ENCODE assay signal across 18 cellular contexts in genomic region chr1:163874070-163874469, GRCh38.
A peak's percentile ranks its signal among the peaks of the same experiment; 100 is the strongest.
DNase-seq lines count a peak whose midpoint lies in the region; ATAC-seq and TF ChIP-seq lines count a peak whose summit lies in the region.
"Had no signal": no experiment of that assay in that cellular context is flagged by ENCODE, and none has a peak within 500 bp of the region (broad histone marks: within the 10 kb centered on the region; RNA-seq: fewer than 3 reads in every experiment).

No MANE protein-coding gene starts in this region.

- H4K20me1 ChIP-seq in GM23338 (replicated peaks; ENCODE audit: insufficient read depth): no peaks in the 10 kb centered on the region

- peak; percentile 48; the same call in 2 of the 3 replicates for ATAC-seq in GM23338
- ATAC-seq in omental fat pad (ENCODE audit: low FRiP score): no peak
- no peak for ATAC-seq in upper lobe of left lung (ENCODE audit: low FRiP score in 2 of 2)
- ATAC-seq: activated CD4-positive, CD25-positive, alpha-beta regulatory T cell treated with anti-CD3 and anti-CD28 coated beads, Interleukin-2, amount 50 U/mL, for 24 hours; body of pancreas; esophagus mucosa; stimulated activated effector memory CD8-positive, alpha-beta T cell treated with anti-CD3 and anti-CD28 coated beads, Interleukin-12 subunit alpha, Interleukin-12 subunit beta, amount 100 ng/mL, for 72 hours had no signal

- H3K36me3 Mint-ChIP-seq in GM23338 (ENCODE audit: low read depth): no peaks in the 10 kb centered on the region
- H3K36me3 Mint-ChIP-seq: stimulated activated effector memory CD8-positive, alpha-beta T cell treated with anti-CD3 and anti-CD28 coated beads, Interleukin-12 subunit alpha, Interleukin-12 subunit beta, amount 100 ng/mL, for 72 hours had no signal

- H3K4me1 ChIP-seq in GM23338 (ENCODE audit: insufficient read depth): peaks cover 23% of the 10 kb centered on the region
- H3K4me1 ChIP-seq in upper lobe of left lung: peaks cover 0 to 7% (median 0%) of the 10 kb centered on the region in 4 donors
- H3K4me1 ChIP-seq: body of pancreas had no signal

- no peak for TF ChIP-seq POLR2A in upper lobe of left lung (IDR thresholded peaks at IDR 0.05)

- TF ChIP-seq CTCF in AG09309 (IDR thresholded peaks at IDR 0.05; ENCODE audit: control insufficient read depth, insufficient read depth, low read depth, low read length, missing control alignments) (peak; percentile 56), GM23338 (conservative IDR thresholded peaks at IDR 0.05; ENCODE audit: low read depth in 2 of 2) (peak; percentile 63 to 80), fibroblast of villous mesenchyme (IDR thresholded peaks at IDR 0.05; ENCODE audit: insufficient read depth, low read depth, low read length) (peak; percentile 40), omental fat pad (IDR thresholded peaks at IDR 0.05) (no peak), upper lobe of left lung (IDR thresholded peaks at IDR 0.05) (no peak)

- in situ Hi-C loops in SK-MEL-5 (cut with HindIII; ENCODE audit: low pct_unique_long_range_greater_than_20kb, low sequenced_read_pairs): no loop called here

- H3K27ac ChIP-seq in GM23338 (ENCODE audit: low read depth) (no peak overlapping the region), upper lobe of left lung (no peak overlapping the region)
- H3K27ac ChIP-seq: body of pancreas, neutrophil had no signal

- no peak overlapping the region for H3K4me2 ChIP-seq in GM23338

- H3K79me2 ChIP-seq in GM23338 (replicated peaks; ENCODE audit: insufficient read depth): no peaks in the 10 kb centered on the region

- H3K4me3 ChIP-seq in AG09309 (ENCODE audit: control insufficient read depth, low read depth, low read length) (no peak overlapping the region), GM23338 (no peak overlapping the region), fibroblast of villous mesenchyme (ENCODE audit: low read depth, low read length) (no peak overlapping the region), upper lobe of left lung (no peak overlapping the region)
- H3K4me3 ChIP-seq: body of pancreas had no signal

- no peaks in the 10 kb centered on the region for H3K27me3 ChIP-seq in GM23338 (ENCODE audit: insufficient read depth)
- no peaks in the 10 kb centered on the region for H3K27me3 ChIP-seq in upper lobe of left lung
- H3K27me3 ChIP-seq: body of pancreas, neutrophil had no signal

- WGBS in upper lobe of left lung, 2 donors: 67 to 91% methylated on average over 1 of the region's 1 CpG

- no peak overlapping the region for H3K4me3 Mint-ChIP-seq in GM23338
- H3K4me3 Mint-ChIP-seq: activated T-helper 1 cell treated with anti-CD3 and anti-CD28 coated beads, Interleukin-12 subunit alpha, Interleukin-12 subunit beta, Interleukin-2, Interleukin-4 antibody, amounts not matched to agents 30 ng/mL and 10 ng/mL and 1 ng/mL, durations not matched to agents 14 hours and 24 hours and 36 hours; CD4-positive, alpha-beta T cell; stimulated activated effector memory CD8-positive, alpha-beta T cell treated with anti-CD3 and anti-CD28 coated beads, Interleukin-12 subunit alpha, Interleukin-12 subunit beta, amount 100 ng/mL, for 72 hours had no signal

- H3K27me3 Mint-ChIP-seq in GM23338 (ENCODE audit: insufficient read depth, low read depth, poor library complexity): no peaks in the 10 kb centered on the region
- H3K27me3 Mint-ChIP-seq: CD4-positive, alpha-beta T cell had no signal

- no peaks in the 10 kb centered on the region for H3K36me3 ChIP-seq in GM23338 (ENCODE audit: insufficient read depth)
- H3K36me3 ChIP-seq in upper lobe of left lung: no peaks in the 10 kb centered on the region
- H3K36me3 ChIP-seq: neutrophil had no signal

- no peak overlapping the region for H2AFZ ChIP-seq in GM23338

- peaks cover 3% of the 10 kb centered on the region; the same call in 1 of the 2 replicates for H3K9me2 ChIP-seq in GM23338 (ENCODE audit: insufficient read depth)

- peaks cover 0 to 2% (median 0%) of the 10 kb centered on the region in 4 donors for H3K9me3 ChIP-seq in upper lobe of left lung
- H3K9me3 ChIP-seq: body of pancreas, neutrophil had no signal

- no peaks in the 10 kb centered on the region for H3F3A ChIP-seq in GM23338 (replicated peaks; ENCODE audit: low read depth)

- peaks cover 15% of the 10 kb centered on the region for H3K4me1 Mint-ChIP-seq in GM23338
- H3K4me1 Mint-ChIP-seq: stimulated activated effector memory CD8-positive, alpha-beta T cell treated with anti-CD3 and anti-CD28 coated beads, Interleukin-12 subunit alpha, Interleukin-12 subunit beta, amount 100 ng/mL, for 72 hours had no signal

- no peak for DNase-seq in AG09309 (ENCODE audit: low read depth)
- peak; percentile 34 for DNase-seq in GM23338 (ENCODE audit: low spot score)
- peak; percentile 2 for DNase-seq in SK-MEL-5 (ENCODE audit: low read depth, low spot score)
- no peak for DNase-seq in fibroblast of villous mesenchyme (ENCODE audit: low read depth)
- DNase-seq in AG08396 (ENCODE audit: low spot score): no peak
- no peak for DNase-seq in omental fat pad (ENCODE audit: low spot score)
- no peak for DNase-seq in T1000 (lab: John Stamatoyannopoulos, UW)
- DNase-seq in upper lobe of left lung: no peak
- DNase-seq: body of pancreas; CD4-positive, alpha-beta T cell; Karpas-422; NCI-H446 treated with DMSO at 0.1 percent for 48 hours; SHP77 treated with DMSO at 0.1 percent for 48 hours had no signal

- TF ChIP-seq EP300 in upper lobe of left lung (IDR thresholded peaks at IDR 0.05): no peak

- H3K27ac Mint-ChIP-seq in GM23338: no peak overlapping the region
- H3K27ac Mint-ChIP-seq: activated T-helper 1 cell treated with anti-CD3 and anti-CD28 coated beads, Interleukin-12 subunit alpha, Interleukin-12 subunit beta, Interleukin-2, Interleukin-4 antibody, amounts not matched to agents 30 ng/mL and 10 ng/mL and 1 ng/mL, durations not matched to agents 14 hours and 24 hours and 36 hours; CD4-positive, alpha-beta T cell; stimulated activated effector memory CD8-positive, alpha-beta T cell treated with anti-CD3 and anti-CD28 coated beads, Interleukin-12 subunit alpha, Interleukin-12 subunit beta, amount 100 ng/mL, for 72 hours had no signal

- no peaks in the 10 kb centered on the region; the same call in 2 of the 3 replicates for H3K9me3 Mint-ChIP-seq in GM23338

TF ChIP-seq in GM23338, 12 proteins besides CTCF, POLR2A, EP300 and RAD21 (continues in another document):
- TF ChIP-seq REST (IDR thresholded peaks at IDR 0.05; ENCODE audit: unreplicated experiment) (no peak), EZH2phosphoT487 (IDR thresholded peaks at IDR 0.05; ENCODE audit: unreplicated experiment) (no peak), STAT1 (IDR thresholded peaks at IDR 0.05; ENCODE audit: unreplicated experiment) (no peak), ZNF114 (CRISPR knock-in tag; IDR thresholded peaks at IDR 0.05) (no peak), ZNF331 (CRISPR knock-in tag; IDR thresholded peaks at IDR 0.05; ENCODE audit: low read depth) (no peak), POLR2AphosphoS5 (IDR thresholded peaks at IDR 0.05; ENCODE audit: low read depth) (no peak)

Comparison
In these comparisons a context has a peak if more than half of its experiments do, and no peak if none do; other contexts are left out.
1. DNase-seq: peak in GM23338 (single experiment) and SK-MEL-5 (single experiment); none in AG09309 (single experiment), fibroblast of villous mesenchyme (single experiment), AG08396 (single experiment), omental fat pad (single experiment), T1000 (single experiment) and upper lobe of left lung (0 of 2).
2. CTCF ChIP-seq: peak in AG09309 (single experiment), GM23338 (2 of 2) and fibroblast of villous mesenchyme (single experiment); none in omental fat pad (0 of 3) and upper lobe of left lung (0 of 6).